ENCODE assay signal across 25 cellular contexts in the genomic region with DNA sequence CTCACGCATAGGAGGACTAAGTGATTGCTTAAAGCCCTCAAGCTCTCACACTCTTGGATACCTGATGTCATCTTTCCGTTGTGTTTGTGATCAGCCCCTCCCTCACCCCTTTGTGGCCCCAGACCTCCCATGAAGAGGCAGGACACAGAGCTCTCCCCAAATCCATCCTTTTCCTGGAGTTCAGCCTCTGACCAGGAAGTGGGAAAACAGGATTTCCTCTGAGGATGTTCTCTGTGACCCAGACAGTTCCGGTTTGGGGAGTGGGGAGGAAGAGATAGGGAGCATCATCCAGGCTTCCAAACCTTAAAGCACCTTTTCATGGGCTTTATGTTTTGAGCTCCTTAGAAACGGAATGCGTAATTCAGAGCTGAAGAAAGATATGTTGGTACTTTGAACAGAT. TPM values are rescaled to one million over a fixed set of nuclear protein-coding genes. Genes with fewer than 3 reads are reported as not detected.
"Had no signal": no experiment of that assay in that cellular context is flagged by ENCODE, and none has a peak within 500 bp of the region (broad histone marks: within the 10 kb centered on the region; RNA-seq: fewer than 3 reads in every experiment).

No MANE protein-coding gene starts in this region.

- H3K4me3 ChIP-seq: MG63, Peyer's patch, SJSA1 had no signal

- H3K27ac ChIP-seq: Peyer's patch, SJSA1 had no signal

- H3K27me3 ChIP-seq: MG63, Peyer's patch had no signal

- H3K4me1 ChIP-seq: Peyer's patch, SJSA1 had no signal

- FAIRE-seq: astrocyte had no signal

- H3K36me3 ChIP-seq: MG63, Peyer's patch had no signal

- DNase-seq: activated B cell treated with CpG ODN at 0.5 μM for 24 hours; activated CD4-positive, alpha-beta memory T cell treated with anti-CD3 and anti-CD28 coated beads for 36 hours; activated CD4-positive, alpha-beta T cell treated with anti-CD3 and anti-CD28 coated beads for 1 hour; activated CD4-positive, alpha-beta T cell treated with anti-CD3 and anti-CD28 coated beads, Interleukin-2, amount 10 ng/mL, durations not matched to agents 7 days and 5 days; activated CD8-positive, alpha-beta memory T cell treated with anti-CD3 and anti-CD28 coated beads for 24 hours; activated effector memory CD4-positive, alpha-beta T cell treated with anti-CD3 and anti-CD28 coated beads, Interleukin-2, amount 50 U/mL, for 16 hours; activated naive CD4-positive, alpha-beta T cell treated with Interleukin-2 at 50 U/mL for 16 hours; activated T-cell treated with anti-CD3 and anti-CD28 coated beads, Interleukin-2, amount 50 U/mL, for 4 hours; amygdala; cerebellar nuclear complex; MG63; MV-4-11; NCI-H1092 treated with DMSO at 0.1 percent for 48 hours; NCI-H1436; NCI-H1694 treated with DMSO at 0.1 percent for 48 hours; NCI-H2029 treated with DMSO at 0.1 percent for 48 hours; NCI-H510A treated with DMSO at 0.1 percent for 48 hours; NCI-H69; Peyer's patch; SHP77; T-helper 17 cell; T-helper 9 cell had no signal

- ATAC-seq: activated T-cell treated with anti-CD3 and anti-CD28 coated beads, Interleukin-2, amount 50 U/mL, for 4 hours; T-helper 17 cell had no signal

- H3K9me3 ChIP-seq: MG63, Peyer's patch, SJSA1 had no signal

RNA-seq across cellular contexts. Expression of a gene that starts 11.9 kb away (rescaled TPM):
- total RNA-seq: activated B cell treated with CpG ODN at 0.5 μM for 24 hours; activated CD4-positive, alpha-beta T cell treated with anti-CD3 and anti-CD28 coated beads, Interleukin-2, amount 10 ng/mL, durations not matched to agents 7 days and 5 days; SJSA1 had no signal

RNA-seq across cellular contexts. Expression of a gene that starts 54.1 kb away (rescaled TPM):
- total RNA-seq: activated B cell treated with CpG ODN at 0.5 μM for 24 hours; activated CD4-positive, alpha-beta memory T cell treated with anti-CD3 and anti-CD28 coated beads for 36 hours; activated CD4-positive, alpha-beta T cell treated with anti-CD3 and anti-CD28 coated beads, Interleukin-2, amount 10 ng/mL, durations not matched to agents 7 days and 5 days; activated T-cell treated with anti-CD3 and anti-CD28 coated beads, Interleukin-2, amount 50 U/mL, for 4 hours; cardiac septum; SJSA1 had no signal
